28 cellular contexts compared by ENCODE assay signal in the genomic region with DNA sequence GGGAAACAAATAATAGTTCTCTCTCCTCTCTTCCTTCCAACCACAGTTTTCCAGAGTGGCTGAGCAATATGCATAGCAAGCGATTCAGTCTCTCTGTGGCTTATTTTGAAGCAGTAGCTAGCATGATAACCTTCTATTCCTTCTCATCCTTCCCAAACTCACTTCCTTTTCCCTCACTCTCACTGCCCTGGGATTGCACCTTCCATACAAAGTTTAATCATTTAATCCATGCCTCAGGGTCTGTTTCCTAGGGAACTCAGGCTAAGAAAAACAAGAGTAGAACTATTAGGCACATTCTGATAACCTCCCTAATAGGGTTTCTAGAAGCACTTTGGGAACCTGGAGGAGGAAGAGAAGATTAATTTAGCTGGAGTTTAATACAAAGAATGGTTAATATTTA.
DNase-seq lines count a peak whose midpoint lies in the region; ATAC-seq and TF ChIP-seq lines count a peak whose summit lies in the region.
"Had no signal": no experiment of that assay in that cellular context is flagged by ENCODE, and none has a peak within 500 bp of the region (broad histone marks: within the 10 kb centered on the region; RNA-seq: fewer than 3 reads in every experiment).

No MANE protein-coding gene starts in this region.

- H3K27me3 Mint-ChIP-seq in stimulated activated naive CD8-positive, alpha-beta T cell treated with anti-CD3 and anti-CD28 coated beads, Interleukin-15, Interleukin-2, amounts not matched to agents 100 ng/mL and 50 ng/mL, for 24 hours = no peaks in the 10 kb centered on the region
- no peaks in the 10 kb centered on the region for H3K27me3 Mint-ChIP-seq in stimulated activated naive CD8-positive, alpha-beta T cell treated with anti-CD3 and anti-CD28 coated beads, Interleukin-15, amount 100 ng/mL, for 72 hours
- no peaks in the 10 kb centered on the region for H3K27me3 Mint-ChIP-seq in T-cell

- 80% methylated on average over 1 of the region's 1 CpG for WGBS in right lobe of liver (ENCODE audit: insufficient coverage, low coverage, low lambda C conversion rate, missing lambda C conversion rate)

- peaks cover 0 to 22% (median 6%) of the 10 kb centered on the region in 4 donors for H3K4me1 ChIP-seq in right lobe of liver
- H3K4me1 ChIP-seq: colonic mucosa, psoas muscle had no signal

- no peak for ATAC-seq in stimulated activated naive CD8-positive, alpha-beta T cell treated with anti-CD3 and anti-CD28 coated beads, Interleukin-15, amount 100 ng/mL, for 72 hours
- no peak for ATAC-seq in T-cell (replicated peaks in 1 of 4)
- ATAC-seq in right lobe of liver = peak in 3 of 4 donors; percentile 15 to 56 (median 17)
- no peak for ATAC-seq in left lobe of liver
- ATAC-seq: left lung; psoas muscle; stimulated activated effector memory CD8-positive, alpha-beta T cell treated with anti-CD3 and anti-CD28 coated beads, Interleukin-12 subunit alpha, Interleukin-12 subunit beta, amount 100 ng/mL, for 72 hours; upper lobe of right lung; WTC11 had no signal

- H3K4me3 Mint-ChIP-seq in stimulated activated naive CD8-positive, alpha-beta T cell treated with anti-CD3 and anti-CD28 coated beads, Interleukin-15, Interleukin-2, amounts not matched to agents 100 ng/mL and 50 ng/mL, for 24 hours = no peak overlapping the region
- no peak overlapping the region for H3K4me3 Mint-ChIP-seq in stimulated activated naive CD8-positive, alpha-beta T cell treated with anti-CD3 and anti-CD28 coated beads, Interleukin-15, amount 100 ng/mL, for 72 hours
- H3K4me3 Mint-ChIP-seq in T-cell = no peak overlapping the region
- H3K4me3 Mint-ChIP-seq: activated naive CD4-positive, alpha-beta T cell treated with anti-CD3 and anti-CD28 coated beads for 36 hours; stimulated activated effector memory CD8-positive, alpha-beta T cell treated with anti-CD3 and anti-CD28 coated beads, Interleukin-12 subunit alpha, Interleukin-12 subunit beta, amount 100 ng/mL, for 72 hours; WTC11 had no signal

- no peak for TF ChIP-seq POLR2A in right lobe of liver (IDR thresholded peaks at IDR 0.05)

- POLR2A ChIA-PET in T-cell (lab: Charles Lee) = interaction anchor here in 1 of 2 donors (0.6 kb wide), 1 partner anchor 99 kb away, joined by 3 read pairs; no protein-coding TSS in a partner anchor

- H3K9me3 ChIP-seq in right lobe of liver = no peaks in the 10 kb centered on the region
- H3K9me3 ChIP-seq: colonic mucosa, left lung, psoas muscle, SJCRH30, upper lobe of right lung had no signal

- no peak overlapping the region for H3K27ac ChIP-seq in right lobe of liver
- H3K27ac ChIP-seq: colonic mucosa, left lung, psoas muscle, SJCRH30, upper lobe of right lung had no signal

- no peak for DNase-seq in stimulated activated naive CD8-positive, alpha-beta T cell treated with anti-CD3 and anti-CD28 coated beads, Interleukin-15, amount 100 ng/mL, for 72 hours
- DNase-seq in T-cell (no peak), right lobe of liver (no peak), stromal cell of bone marrow (ENCODE audit: low read depth) (peak; percentile 2), left lobe of liver (ENCODE audit: low spot score) (no peak), T-helper 1 cell (no peak)
- DNase-seq in activated T-cell treated with anti-CD3 and anti-CD28 coated beads, Interleukin-2, amount 50 U/mL, for 1 hour = no peak
- DNase-seq: activated CD4-positive, alpha-beta T cell treated with anti-CD3 and anti-CD28 coated beads, Interleukin-2, amount 50 U/mL, for 1 hour; activated naive CD4-positive, alpha-beta T cell treated with anti-CD3 and anti-CD28 coated beads for 36 hours; anterior cingulate cortex; colonic mucosa; COR-L47; DMS53; effector CD8-positive, alpha-beta T cell; hypothalamus; IMR-90; left lung; NCI-H146; NCI-H2107; NCI-H446; NCI-H748 treated with DMSO at 0.1 percent for 48 hours; nucleus accumbens; psoas muscle; upper lobe of right lung had no signal

- no peaks in the 10 kb centered on the region for H3K27me3 ChIP-seq in right lobe of liver
- H3K27me3 ChIP-seq: colonic mucosa, left lung, SJCRH30, upper lobe of right lung had no signal

- H3K27ac Mint-ChIP-seq in stimulated activated naive CD8-positive, alpha-beta T cell treated with anti-CD3 and anti-CD28 coated beads, Interleukin-15, Interleukin-2, amounts not matched to agents 100 ng/mL and 50 ng/mL, for 24 hours = peak overlapping the region; percentile 78
- H3K27ac Mint-ChIP-seq in stimulated activated naive CD8-positive, alpha-beta T cell treated with anti-CD3 and anti-CD28 coated beads, Interleukin-15, amount 100 ng/mL, for 72 hours = no peak overlapping the region
- peak overlapping the region; percentile 2 to 77 for H3K27ac Mint-ChIP-seq in T-cell
- H3K27ac Mint-ChIP-seq: stimulated activated effector memory CD8-positive, alpha-beta T cell treated with anti-CD3 and anti-CD28 coated beads, Interleukin-12 subunit alpha, Interleukin-12 subunit beta, amount 100 ng/mL, for 72 hours; WTC11 had no signal

- no peak for TF ChIP-seq CTCF in right lobe of liver (IDR thresholded peaks at IDR 0.05)

- intact Hi-C loops in right lobe of liver (cut with DNase I) = no loop called here

- H3K36me3 Mint-ChIP-seq in stimulated activated naive CD8-positive, alpha-beta T cell treated with anti-CD3 and anti-CD28 coated beads, Interleukin-15, Interleukin-2, amounts not matched to agents 100 ng/mL and 50 ng/mL, for 24 hours (ENCODE audit: low read depth) = no peaks in the 10 kb centered on the region
- no peaks in the 10 kb centered on the region for H3K36me3 Mint-ChIP-seq in T-cell
- H3K36me3 Mint-ChIP-seq: stimulated activated effector memory CD8-positive, alpha-beta T cell treated with anti-CD3 and anti-CD28 coated beads, Interleukin-12 subunit alpha, Interleukin-12 subunit beta, amount 100 ng/mL, for 72 hours; WTC11 had no signal

- no peak overlapping the region for H3K4me3 ChIP-seq in right lobe of liver
- H3K4me3 ChIP-seq: colonic mucosa, left lung, psoas muscle, SJCRH30, upper lobe of right lung had no signal

- peaks cover 3% of the 10 kb centered on the region for H3K9me3 Mint-ChIP-seq in stimulated activated naive CD8-positive, alpha-beta T cell treated with anti-CD3 and anti-CD28 coated beads, Interleukin-15, Interleukin-2, amounts not matched to agents 100 ng/mL and 50 ng/mL, for 24 hours
- peaks cover 4 to 7% of the 10 kb centered on the region in 2 donors for H3K9me3 Mint-ChIP-seq in stimulated activated naive CD8-positive, alpha-beta T cell treated with anti-CD3 and anti-CD28 coated beads, Interleukin-15, amount 100 ng/mL, for 72 hours
- H3K9me3 Mint-ChIP-seq in T-cell = peaks cover 0 to 5% (median 0%) of the 10 kb centered on the region in 3 donors
- H3K9me3 Mint-ChIP-seq: activated naive CD4-positive, alpha-beta T cell treated with anti-CD3 and anti-CD28 coated beads for 36 hours; stimulated activated effector memory CD8-positive, alpha-beta T cell treated with anti-CD3 and anti-CD28 coated beads, Interleukin-12 subunit alpha, Interleukin-12 subunit beta, amount 100 ng/mL, for 72 hours; WTC11 had no signal

- CTCF ChIA-PET in T-cell (lab: Charles Lee) = interaction anchor here (0.6 kb wide), 2 partner anchors 23 to 1325 kb away, joined by 3 read pairs; no protein-coding TSS in a partner anchor

- no peaks in the 10 kb centered on the region for H3K36me3 ChIP-seq in right lobe of liver
- H3K36me3 ChIP-seq: colonic mucosa, left lung, SJCRH30, upper lobe of right lung had no signal

- peaks cover 62% of the 10 kb centered on the region for H3K4me1 Mint-ChIP-seq in stimulated activated naive CD8-positive, alpha-beta T cell treated with anti-CD3 and anti-CD28 coated beads, Interleukin-15, Interleukin-2, amounts not matched to agents 100 ng/mL and 50 ng/mL, for 24 hours (ENCODE audit: low read depth)
- H3K4me1 Mint-ChIP-seq in stimulated activated naive CD8-positive, alpha-beta T cell treated with anti-CD3 and anti-CD28 coated beads, Interleukin-15, amount 100 ng/mL, for 72 hours = peaks cover 58% of the 10 kb centered on the region
- H3K4me1 Mint-ChIP-seq in T-cell = peaks cover 48 to 52% (median 51%) of the 10 kb centered on the region in 3 donors

Comparison
In these comparisons a context has a peak if more than half of its experiments do, and no peak if none do; other contexts are left out.
1. H3K27ac Mint-ChIP-seq: peak in stimulated activated naive CD8-positive, alpha-beta T cell treated with anti-CD3 and anti-CD28 coated beads, Interleukin-15, Interleukin-2, amounts not matched to agents 100 ng/mL and 50 ng/mL, for 24 hours (single experiment) and T-cell (2 of 2); none in stimulated activated naive CD8-positive, alpha-beta T cell treated with anti-CD3 and anti-CD28 coated beads, Interleukin-15, amount 100 ng/mL, for 72 hours (0 of 2).
2. ATAC-seq: peak in right lobe of liver (3 of 4); none in stimulated activated naive CD8-positive, alpha-beta T cell treated with anti-CD3 and anti-CD28 coated beads, Interleukin-15, amount 100 ng/mL, for 72 hours (single experiment), T-cell (0 of 4) and left lobe of liver (single experiment).